In genomic region chr20:20051767-20052073, GRCh38 we compare ENCODE assay signal across 1 cellular context.
TF ChIP-seq lines count a peak whose summit lies in the region.

No MANE protein-coding gene starts in this region.

TF ChIP-seq in HepG2, 621 proteins besides CTCF, POLR2A, EP300 and RAD21 (continued from another document):
- TF ChIP-seq CSRNP1 (CRISPR knock-in tag; IDR thresholded peaks at IDR 0.05) (peak; percentile 52; the same call in 1 of the 2 replicates), ZNF687 (CRISPR knock-in tag; IDR thresholded peaks at IDR 0.05) (no peak), SIN3A (IDR thresholded peaks at IDR 0.05; ENCODE audit: borderline replicate concordance, low read depth, low read length) (no peak), ZNF605 (CRISPR knock-in tag; IDR thresholded peaks at IDR 0.05) (0 out of 2 replicates have a peak, but pooled peaks have one; percentile 7), IKZF1 (IDR thresholded peaks at IDR 0.05) (no peak), SOX13 (IDR thresholded peaks at IDR 0.05) (no peak), SOX13 (CRISPR knock-in tag; conservative IDR thresholded peaks at IDR 0.05 in 1 of 2, IDR thresholded peaks at IDR 0.05 in 1 of 2) (no peak), ZNF430 (CRISPR knock-in tag; IDR thresholded peaks at IDR 0.05) (0 out of 2 replicates have a peak, but pooled peaks have one; percentile 52), ZNF570 (CRISPR knock-in tag; IDR thresholded peaks at IDR 0.05; ENCODE audit: borderline replicate concordance) (0 out of 2 replicates have a peak, but pooled peaks have one; percentile 12), MED8 (CRISPR knock-in tag; IDR thresholded peaks at IDR 0.05; ENCODE audit: insufficient replicate concordance) (peak; percentile 29), ZNF713 (CRISPR knock-in tag; IDR thresholded peaks at IDR 0.05) (0 out of 2 replicates have a peak, but pooled peaks have one; percentile 2), SNAPC5 (CRISPR knock-in tag; IDR thresholded peaks at IDR 0.05; ENCODE audit: borderline replicate concordance) (peak; percentile 65; the same call in 1 of the 2 replicates)
